18 cellular contexts compared by ENCODE assay signal in genomic region chr3:57688291-57688690, GRCh38. TPM values are rescaled to one million over a fixed set of nuclear protein-coding genes. Genes with fewer than 3 reads are reported as not detected.
DNase-seq lines count a peak whose midpoint lies in the region; ATAC-seq lines count a peak whose summit lies in the region.
"Had no signal": no experiment of that assay in that cellular context is flagged by ENCODE, and none has a peak within 500 bp of the region (broad histone marks: within the 10 kb centered on the region; RNA-seq: fewer than 3 reads in every experiment).

No MANE protein-coding gene starts in this region.

- H3K36me3 ChIP-seq in CD4-positive, alpha-beta memory T cell (ENCODE audit: insufficient read depth, low read length) = no peaks in the 10 kb centered on the region
- H3K36me3 ChIP-seq in HUES48 (ENCODE audit: control insufficient read depth, insufficient read depth, low read length) = no peaks in the 10 kb centered on the region

- POLR2A ChIA-PET in CD4-positive, alpha-beta memory T cell (lab: Charles Lee; ENCODE audit: partially characterized antibody) = interaction anchor here (1.1 to 1.8 kb wide), 3 partner anchors 67 to 91 kb away, joined by 3 to 9 read pairs (median 3); partner anchors contain the start of genes ARF4 and SLMAP
- POLR2A ChIA-PET in naive thymus-derived CD8-positive, alpha-beta T cell (lab: Charles Lee) = interaction anchor here (1.4 to 1.6 kb wide), 2 partner anchors 17 to 91 kb away, joined by 4 read pairs; partner anchors contain the start of gene ARF4

- no peak for DNase-seq in CD4-positive, alpha-beta memory T cell
- no peak for DNase-seq in activated naive CD8-positive, alpha-beta T cell treated with anti-CD3 and anti-CD28 coated beads, Interleukin-2, amount 50 U/mL, for 24 hours
- DNase-seq in naive thymus-derived CD8-positive, alpha-beta T cell = no peak
- DNase-seq in stimulated activated CD4-positive, alpha-beta T cell treated with anti-CD3 and anti-CD28 coated beads, Interleukin-4, amount 100 ng/mL, for 24 hours = no peak
- DNase-seq: activated CD4-positive, alpha-beta memory T cell treated with anti-CD3 and anti-CD28 coated beads for 36 hours; anterior cingulate cortex; GM23248; KBM-7; NCI-H1417; NCI-H774; testis had no signal

- peak overlapping the region in 1 of 7 donors; percentile 29 for H3K27ac Mint-ChIP-seq in CD4-positive, alpha-beta memory T cell
- peak overlapping the region; percentile 26 for H3K27ac Mint-ChIP-seq in activated naive CD8-positive, alpha-beta T cell treated with anti-CD3 and anti-CD28 coated beads, Interleukin-2, amount 50 U/mL, for 24 hours
- peak overlapping the region in 9 of 10 donors; percentile 25 to 85 (median 61) for H3K27ac Mint-ChIP-seq in naive thymus-derived CD8-positive, alpha-beta T cell
- H3K27ac Mint-ChIP-seq: activated CD4-positive, alpha-beta memory T cell treated with anti-CD3 and anti-CD28 coated beads for 36 hours had no signal

- H3K36me3 Mint-ChIP-seq in CD4-positive, alpha-beta memory T cell = peaks cover 13 to 14% of the 10 kb centered on the region in 2 donors
- H3K36me3 Mint-ChIP-seq in activated naive CD8-positive, alpha-beta T cell treated with anti-CD3 and anti-CD28 coated beads, Interleukin-2, amount 50 U/mL, for 24 hours (ENCODE audit: low read depth) = no peaks in the 10 kb centered on the region
- H3K36me3 Mint-ChIP-seq in naive thymus-derived CD8-positive, alpha-beta T cell = peaks cover 0 to 36% (median 0%) of the 10 kb centered on the region in 3 donors
- H3K36me3 Mint-ChIP-seq: activated CD4-positive, alpha-beta memory T cell treated with anti-CD3 and anti-CD28 coated beads for 36 hours had no signal

- peaks cover 33 to 65% (median 54%) of the 10 kb centered on the region in 4 donors for H3K4me1 Mint-ChIP-seq in CD4-positive, alpha-beta memory T cell
- H3K4me1 Mint-ChIP-seq in activated naive CD8-positive, alpha-beta T cell treated with anti-CD3 and anti-CD28 coated beads, Interleukin-2, amount 50 U/mL, for 24 hours = peaks cover 54% of the 10 kb centered on the region
- peaks cover 29 to 81% (median 59%) of the 10 kb centered on the region in 4 donors for H3K4me1 Mint-ChIP-seq in naive thymus-derived CD8-positive, alpha-beta T cell

- intact Hi-C loops in CD4-positive, alpha-beta memory T cell (cut with micrococcal nuclease) = no loop called here

- ATAC-seq in activated naive CD8-positive, alpha-beta T cell treated with anti-CD3 and anti-CD28 coated beads, Interleukin-2, amount 50 U/mL, for 24 hours = no peak
- ATAC-seq in naive thymus-derived CD8-positive, alpha-beta T cell = no peak
- ATAC-seq in GM21576 (IDR thresholded peaks at IDR 0.05; ENCODE audit: unreplicated experiment) = no peak
- no peak for ATAC-seq in GM19455 (IDR thresholded peaks at IDR 0.05; ENCODE audit: unreplicated experiment)
- no peak for ATAC-seq in HG02852 (IDR thresholded peaks at IDR 0.05; ENCODE audit: unreplicated experiment)
- ATAC-seq: Panc1 had no signal

- no peaks in the 10 kb centered on the region for H3K27me3 ChIP-seq in CD4-positive, alpha-beta memory T cell (ENCODE audit: insufficient read depth, low read length)
- no peaks in the 10 kb centered on the region for H3K27me3 ChIP-seq in HUES48 (ENCODE audit: control insufficient read depth, insufficient read depth, low read length)
- H3K27me3 ChIP-seq: testis had no signal

- H3K4me3 ChIP-seq in CD4-positive, alpha-beta memory T cell (ENCODE audit: low read length in 2 of 2) = no peak overlapping the region
- H3K4me3 ChIP-seq in HUES48 (ENCODE audit: low read depth, low read length) = no peak overlapping the region
- H3K4me3 ChIP-seq: GM23248, smooth muscle cell, testis had no signal

- H3K4me3 Mint-ChIP-seq in CD4-positive, alpha-beta memory T cell = peak overlapping the region in 6 of 8 donors; percentile 0 to 78 (median 58)
- no peak overlapping the region for H3K4me3 Mint-ChIP-seq in activated naive CD8-positive, alpha-beta T cell treated with anti-CD3 and anti-CD28 coated beads, Interleukin-2, amount 50 U/mL, for 24 hours
- H3K4me3 Mint-ChIP-seq in naive thymus-derived CD8-positive, alpha-beta T cell = peak overlapping the region in 9 of 10 donors; percentile 33 to 87 (median 60)
- H3K4me3 Mint-ChIP-seq: activated CD4-positive, alpha-beta memory T cell treated with anti-CD3 and anti-CD28 coated beads for 36 hours had no signal

- peaks cover 73% of the 10 kb centered on the region for H3K4me1 ChIP-seq in CD4-positive, alpha-beta memory T cell (ENCODE audit: insufficient read depth, low read length)
- peaks cover 11% of the 10 kb centered on the region; the same call in 1 of the 2 replicates for H3K4me1 ChIP-seq in HUES48 (ENCODE audit: control insufficient read depth, insufficient read depth, low read length)

- no peak overlapping the region for H3K27ac ChIP-seq in CD4-positive, alpha-beta memory T cell (ENCODE audit: low read depth, low read length)
- H3K27ac ChIP-seq in HUES48 (ENCODE audit: low read depth, low read length) = peak overlapping the region; percentile 50
- H3K27ac ChIP-seq: GM23248, HL-60, testis had no signal

- CTCF ChIA-PET in CD4-positive, alpha-beta memory T cell (lab: Charles Lee; ENCODE audit: partially characterized antibody) = no interaction called here

- H3K9me3 Mint-ChIP-seq in CD4-positive, alpha-beta memory T cell = no peaks in the 10 kb centered on the region
- no peaks in the 10 kb centered on the region for H3K9me3 Mint-ChIP-seq in activated naive CD8-positive, alpha-beta T cell treated with anti-CD3 and anti-CD28 coated beads, Interleukin-2, amount 50 U/mL, for 24 hours
- no peaks in the 10 kb centered on the region for H3K9me3 Mint-ChIP-seq in naive thymus-derived CD8-positive, alpha-beta T cell
- H3K9me3 Mint-ChIP-seq: activated CD4-positive, alpha-beta memory T cell treated with anti-CD3 and anti-CD28 coated beads for 36 hours had no signal

- H3K9me3 ChIP-seq in CD4-positive, alpha-beta memory T cell (ENCODE audit: control insufficient read depth in 1 of 2, low read length in 2 of 2) = no peaks in the 10 kb centered on the region
- H3K9me3 ChIP-seq in HUES48 (ENCODE audit: control insufficient read depth, insufficient read depth, low read length) = no peaks in the 10 kb centered on the region
- H3K9me3 ChIP-seq: testis had no signal

- H3K9ac ChIP-seq in HUES48 (ENCODE audit: low read depth, low read length) = no peak overlapping the region
- H3K9ac ChIP-seq: GM23248 had no signal

- no peaks in the 10 kb centered on the region for H3K27me3 Mint-ChIP-seq in CD4-positive, alpha-beta memory T cell
- H3K27me3 Mint-ChIP-seq in activated naive CD8-positive, alpha-beta T cell treated with anti-CD3 and anti-CD28 coated beads, Interleukin-2, amount 50 U/mL, for 24 hours = no peaks in the 10 kb centered on the region
- no peaks in the 10 kb centered on the region for H3K27me3 Mint-ChIP-seq in naive thymus-derived CD8-positive, alpha-beta T cell
- H3K27me3 Mint-ChIP-seq: activated CD4-positive, alpha-beta memory T cell treated with anti-CD3 and anti-CD28 coated beads for 36 hours had no signal

RNA-seq across cellular contexts. Expression of gene DENND6A, which starts 4.6 kb away (rescaled TPM):
- 10 to 100 TPM; 40.1 to 43.7 TPM for total RNA-seq in CD4-positive, alpha-beta memory T cell
- 10 to 100 TPM in 1 of 2 donors, 1 to 10 TPM in 1; 10.0 to 40.5 TPM for polyA plus RNA-seq in CD4-positive, alpha-beta memory T cell
- total RNA-seq in naive thymus-derived CD8-positive, alpha-beta T cell = 10 to 100 TPM; 46.0 to 51.0 TPM
- 10 to 100 TPM; 24.2 to 37.0 (median 31.0) TPM for polyA plus RNA-seq in naive thymus-derived CD8-positive, alpha-beta T cell
